14 cellular contexts compared by ENCODE assay signal in genomic region chr3:129112308-129113052, GRCh38. TPM values are rescaled to one million over a fixed set of nuclear protein-coding genes. Genes with fewer than 3 reads are reported as not detected.
DNase-seq lines count a peak whose midpoint lies in the region; TF ChIP-seq lines count a peak whose summit lies in the region.
"Had no signal": no experiment of that assay in that cellular context is flagged by ENCODE, and none has a peak within 500 bp of the region (broad histone marks: within the 10 kb centered on the region; RNA-seq: fewer than 3 reads in every experiment).

No MANE protein-coding gene starts in this region.

- intact Hi-C loops in esophagus squamous epithelium (cut with DNase I): no loop called here

- no peaks in the 10 kb centered on the region for H3K27me3 Mint-ChIP-seq in T-helper 2 cell treated with Interferon-gamma antibody and Interleukin-4, amounts not matched to agents 5 μg/mL and 100 μg/mL, for 36 hours (ENCODE audit: low read depth)
- no peaks in the 10 kb centered on the region for H3K27me3 Mint-ChIP-seq in mesothelial cell of epicardium (ENCODE audit: low read depth)

- no peak for TF ChIP-seq POLR2A in esophagus squamous epithelium (IDR thresholded peaks at IDR 0.05)

- H2BK15ac ChIP-seq in mesenchymal stem cell (ENCODE audit: low read depth, poor library complexity, severe bottlenecking): no peak overlapping the region

- H3K27ac Mint-ChIP-seq in T-helper 2 cell treated with Interferon-gamma antibody and Interleukin-4, amounts not matched to agents 5 μg/mL and 100 μg/mL, for 36 hours: peak overlapping the region; percentile 89
- H3K27ac Mint-ChIP-seq in mesothelial cell of epicardium: no peak overlapping the region

- H2AFZ ChIP-seq in mesenchymal stem cell (ENCODE audit: low read depth, low read length): no peak overlapping the region

- H2AK5ac ChIP-seq in mesenchymal stem cell (ENCODE audit: low read length, severe bottlenecking): no peak overlapping the region

- no peak overlapping the region for H2BK5ac ChIP-seq in mesenchymal stem cell (ENCODE audit: low read depth, low read length, poor library complexity, severe bottlenecking)

- H4K91ac ChIP-seq in mesenchymal stem cell (ENCODE audit: low read length): no peak overlapping the region

- H3K9ac ChIP-seq in mesenchymal stem cell (ENCODE audit: low read length): no peak overlapping the region

- TF ChIP-seq CTCF in mesothelial cell of epicardium (IDR thresholded peaks at IDR 0.05; ENCODE audit: unreplicated experiment): no peak
- TF ChIP-seq CTCF in esophagus squamous epithelium (IDR thresholded peaks at IDR 0.05): no peak

- H2BK120ac ChIP-seq in mesenchymal stem cell (ENCODE audit: low read depth, low read length): no peak overlapping the region

- H3K9me3 ChIP-seq in mesenchymal stem cell (ENCODE audit: control insufficient read depth, low read length) (no peaks in the 10 kb centered on the region), esophagus squamous epithelium (no peaks in the 10 kb centered on the region), MG63 (no peaks in the 10 kb centered on the region)
- H3K9me3 ChIP-seq: psoas muscle had no signal

- peaks cover 9% of the 10 kb centered on the region for H3K4me1 ChIP-seq in mesenchymal stem cell (ENCODE audit: control insufficient read depth, insufficient read depth, low read depth, low read length)
- H3K4me1 ChIP-seq in esophagus squamous epithelium: peaks cover 0 to 17% (median 5%) of the 10 kb centered on the region in 3 donors
- H3K4me1 ChIP-seq: psoas muscle had no signal

- H3K4me1 Mint-ChIP-seq in T-helper 2 cell treated with Interferon-gamma antibody and Interleukin-4, amounts not matched to agents 5 μg/mL and 100 μg/mL, for 36 hours (ENCODE audit: low read depth): peaks cover 65% of the 10 kb centered on the region
- peaks cover 8% of the 10 kb centered on the region for H3K4me1 Mint-ChIP-seq in mesothelial cell of epicardium

- H3K36me3 ChIP-seq in mesenchymal stem cell (ENCODE audit: control insufficient read depth in 1 of 2, insufficient read depth in 2 of 2, low read depth in 1 of 2, low read length in 2 of 2) (peaks cover 25 to 38% of the 10 kb centered on the region in 2 experiments), esophagus squamous epithelium (peaks cover 0 to 54% (median 0%) of the 10 kb centered on the region in 3 donors), MG63 (peaks cover 7% of the 10 kb centered on the region)

- H3K23ac ChIP-seq in mesenchymal stem cell (ENCODE audit: low read length in 2 of 2): no peak overlapping the region

- H3K18ac ChIP-seq in mesenchymal stem cell (ENCODE audit: low read depth in 1 of 2, low read length in 2 of 2): no peak overlapping the region

- no peak overlapping the region for H3K4ac ChIP-seq in mesenchymal stem cell (ENCODE audit: low read depth in 1 of 2, low read length in 2 of 2)

- H3K79me1 ChIP-seq in mesenchymal stem cell (replicated peaks; ENCODE audit: low read length, poor library complexity, severe bottlenecking): peaks cover 28% of the 10 kb centered on the region

- no peaks in the 10 kb centered on the region for H3K9me3 Mint-ChIP-seq in T-helper 2 cell treated with Interferon-gamma antibody and Interleukin-4, amounts not matched to agents 5 μg/mL and 100 μg/mL, for 36 hours
- no peaks in the 10 kb centered on the region for H3K9me3 Mint-ChIP-seq in mesothelial cell of epicardium

- DNase-seq in T-helper 2 cell treated with Interferon-gamma antibody and Interleukin-4, amounts not matched to agents 5 μg/mL and 100 μg/mL, for 36 hours (ENCODE audit: low spot score): peak; percentile 34
- DNase-seq in T-helper 2 cell (no peak), MV-4-11 (lab: John Stamatoyannopoulos, UW) (peak; percentile 79), mesenchymal stem cell (peak; percentile 36), mesothelial cell of epicardium (ENCODE audit: low spot score in 2 of 2, unreplicated experiment in 2 of 2) (no peak), esophagus squamous epithelium (lab: John Stamatoyannopoulos, UW) (no peak), MG63 (no peak)
- DNase-seq in activated naive CD4-positive, alpha-beta T cell treated with anti-CD3 and anti-CD28 coated beads, Interleukin-2, amount 50 U/mL, for 16 hours: peak; percentile 57
- DNase-seq: amniotic stem cell, left colon, NCI-H226, psoas muscle had no signal

- H3K27me3 ChIP-seq in mesenchymal stem cell (ENCODE audit: control insufficient read depth in 1 of 2, insufficient read depth in 1 of 2, low read length in 2 of 2) (no peaks in the 10 kb centered on the region), esophagus squamous epithelium (no peaks in the 10 kb centered on the region), MG63 (no peaks in the 10 kb centered on the region)

- H3K4me3 ChIP-seq in mesenchymal stem cell (ENCODE audit: insufficient read depth in 1 of 2, low read depth in 1 of 2, low read length in 2 of 2) (no peak overlapping the region), esophagus squamous epithelium (no peak overlapping the region), MG63 (no peak overlapping the region)
- H3K4me3 ChIP-seq: psoas muscle had no signal

- no peak overlapping the region for H3K14ac ChIP-seq in mesenchymal stem cell (ENCODE audit: low read length in 2 of 2)

- H2BK12ac ChIP-seq in mesenchymal stem cell (ENCODE audit: low read length in 2 of 2): no peak overlapping the region

- H3K27ac ChIP-seq in mesenchymal stem cell (ENCODE audit: low read length, poor library complexity, severe bottlenecking): no peak overlapping the region
- no peak overlapping the region for H3K27ac ChIP-seq in esophagus squamous epithelium
- H3K27ac ChIP-seq: psoas muscle had no signal

- H3K36me3 Mint-ChIP-seq in T-helper 2 cell treated with Interferon-gamma antibody and Interleukin-4, amounts not matched to agents 5 μg/mL and 100 μg/mL, for 36 hours (ENCODE audit: low read depth): peaks cover 63% of the 10 kb centered on the region
- H3K36me3 Mint-ChIP-seq in mesothelial cell of epicardium: peaks cover 10% of the 10 kb centered on the region

- 96% methylated on average over 2 of the region's 3 CpGs for WGBS in mesenchymal stem cell
- WGBS in esophagus squamous epithelium, 2 donors: 77 to 82% methylated on average over 3 of the region's 3 CpGs

- H3K4me3 Mint-ChIP-seq in T-helper 2 cell treated with Interferon-gamma antibody and Interleukin-4, amounts not matched to agents 5 μg/mL and 100 μg/mL, for 36 hours: peak overlapping the region; percentile 63
- no peak overlapping the region for H3K4me3 Mint-ChIP-seq in mesothelial cell of epicardium

- no peak overlapping the region for H4K8ac ChIP-seq in mesenchymal stem cell (ENCODE audit: low read length)

- no peak overlapping the region for H3K4me2 ChIP-seq in mesenchymal stem cell (ENCODE audit: low read length, poor library complexity, severe bottlenecking)

RNA-seq across cellular contexts. Expression of gene RAB43, which starts 9.1 kb away (rescaled TPM):
- 17.6 TPM for polyA plus RNA-seq in mesenchymal stem cell (2013, experiment 1 of 2)
- 17.3 TPM for polyA plus RNA-seq in mesenchymal stem cell (2013, experiment 2 of 2)
- total RNA-seq in mesothelial cell of epicardium (20.8 to 28.1 TPM (median 24.7 TPM) in 3 replicates), esophagus squamous epithelium (10 to 100 TPM in 1 of 4 donors, 1 to 10 TPM in 3; 4.6 to 11.1 (median 7.9) TPM)
- total RNA-seq in MG63 (2014; rRNA removed; shearing (Covaris generic); ENCODE audit: low replicate concordance): 10.7 and 13.6 TPM in 2 replicates

RNA-seq across cellular contexts. Expression of gene ISY1, which starts 48.4 kb away (rescaled TPM):
- 19.3 TPM for polyA plus RNA-seq in mesenchymal stem cell (2013, experiment 1 of 2)
- polyA plus RNA-seq in mesenchymal stem cell (2013, experiment 2 of 2): 19.9 TPM
- total RNA-seq in mesothelial cell of epicardium (37.5 to 40.3 TPM (median 38.5 TPM) in 3 replicates), esophagus squamous epithelium (10 to 100 TPM in 3 of 4 donors, 1 to 10 TPM in 1; 6.0 to 26.3 (median 19.6) TPM)
- 64.0 and 107 TPM in 2 replicates for total RNA-seq in MG63 (2014; rRNA removed; shearing (Covaris generic); ENCODE audit: low replicate concordance)

RNA-seq across cellular contexts. Expression of gene GP9, which starts 51.9 kb away (rescaled TPM):
- polyA plus RNA-seq in mesenchymal stem cell (2013, experiment 1 of 2): not detected
- not detected for polyA plus RNA-seq in mesenchymal stem cell (2013, experiment 2 of 2)
- not detected in 3 replicates for total RNA-seq in mesothelial cell of epicardium
- total RNA-seq in esophagus squamous epithelium: not detected
- total RNA-seq in MG63 (2014; rRNA removed; shearing (Covaris generic); ENCODE audit: low replicate concordance): not detected in 2 replicates
- total RNA-seq: A172; psoas muscle; T-helper 1 cell treated with Interleukin-12 subunit alpha and Interleukin-12 subunit beta and Interleukin-4 antibody, amounts not matched to agents 30 ng/mL and 1 ng/mL, for 36 hours had no signal

Comparison
In these comparisons a context has a peak if more than half of its experiments do, and no peak if none do; other contexts are left out.
1. DNase-seq: peak in T-helper 2 cell treated with Interferon-gamma antibody and Interleukin-4, amounts not matched to agents 5 μg/mL and 100 μg/mL, for 36 hours (single experiment), MV-4-11 (single experiment), activated naive CD4-positive, alpha-beta T cell treated with anti-CD3 and anti-CD28 coated beads, Interleukin-2, amount 50 U/mL, for 16 hours (single experiment) and mesenchymal stem cell (single experiment); none in T-helper 2 cell (0 of 5), mesothelial cell of epicardium (0 of 2), esophagus squamous epithelium (single experiment) and MG63 (single experiment).